ENCODE assay signal across 8 cellular contexts in the genomic region with DNA sequence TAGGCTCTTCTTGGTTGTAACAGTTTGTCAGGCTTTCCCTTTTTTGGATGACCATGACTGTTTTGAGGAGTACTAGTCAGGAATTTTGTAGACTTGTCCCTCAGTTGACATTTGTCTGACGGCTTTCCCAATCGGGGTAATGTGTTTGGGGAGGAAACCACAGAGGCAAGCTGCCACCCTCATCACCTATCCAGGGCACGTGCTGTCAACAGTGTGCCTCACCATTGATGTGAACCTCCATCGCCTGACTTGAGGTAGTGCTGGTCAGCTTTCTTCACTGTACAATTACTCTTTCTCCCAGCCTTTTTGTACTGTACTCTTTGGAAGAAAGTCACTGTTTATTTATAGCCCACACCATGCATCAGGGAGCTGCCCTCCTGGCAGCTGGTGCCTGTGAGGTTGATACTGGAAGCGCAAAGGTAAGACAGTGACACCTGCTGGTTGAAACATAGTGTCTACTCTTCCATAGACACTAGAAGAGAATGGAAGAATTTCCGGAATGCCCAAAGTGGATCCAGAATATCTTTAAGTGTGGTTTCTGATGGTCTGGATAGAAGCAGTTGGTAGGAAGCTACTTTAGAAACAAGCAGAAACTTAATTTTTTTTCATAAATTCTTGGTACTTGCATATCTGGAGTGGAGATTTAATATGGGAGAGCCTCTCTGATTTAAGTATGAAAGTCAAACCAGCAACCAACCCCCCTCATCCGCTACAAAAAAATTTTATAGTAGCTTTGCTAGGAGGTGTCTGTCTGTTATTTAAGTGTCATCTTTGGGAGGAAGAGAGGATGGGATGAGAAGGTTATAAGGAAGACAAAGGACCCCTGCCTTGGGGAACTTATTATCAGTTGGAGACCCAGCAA.
A peak's percentile ranks its signal among the peaks of the same experiment; 100 is the strongest.
DNase-seq lines count a peak whose midpoint lies in the region; ATAC-seq, FAIRE-seq and TF ChIP-seq lines count a peak whose summit lies in the region.

No MANE protein-coding gene starts in this region.

- peak; percentile 98 for FAIRE-seq in H54 (lab: Jason Lieb, UNC)

- H3K4me1 Mint-ChIP-seq in activated CD8-positive, alpha-beta T cell treated with anti-CD3 and anti-CD28 coated beads for 36 hours (ENCODE audit: low read depth), result no peaks in the 10 kb centered on the region

- intact Hi-C loops in activated CD8-positive, alpha-beta T cell treated with anti-CD3 and anti-CD28 coated beads for 36 hours (cut with micrococcal nuclease), result no loop called here
- intact Hi-C loops in left ventricle myocardium inferior (cut with micrococcal nuclease), result no loop called here

- H3K4me3 Mint-ChIP-seq in activated CD8-positive, alpha-beta T cell treated with anti-CD3 and anti-CD28 coated beads for 36 hours, result no peak overlapping the region

- TF ChIP-seq POLR2A in H54 (IDR thresholded peaks at IDR 0.05; ENCODE audit: low read depth, low read length), result no peak

- H3K36me3 ChIP-seq in left ventricle myocardium inferior (no peaks in the 10 kb centered on the region), skeletal muscle tissue (ENCODE audit: control insufficient read depth in 3 of 3, insufficient read depth in 3 of 3, low read length in 3 of 3) (peaks cover 0 to 3% (median 2%) of the 10 kb centered on the region in 3 donors)

- TF ChIP-seq CTCF in activated CD8-positive, alpha-beta T cell treated with anti-CD3 and anti-CD28 coated beads for 36 hours (IDR thresholded peaks at IDR 0.05), result peak; percentile 61
- peak; percentile 78 for TF ChIP-seq CTCF in left ventricle myocardium inferior (IDR thresholded peaks at IDR 0.05; ENCODE audit: borderline replicate concordance)

- no peak overlapping the region for H3K9ac ChIP-seq in skeletal muscle tissue (ENCODE audit: low read depth in 1 of 3, low read length in 3 of 3)

- no peaks in the 10 kb centered on the region for H3K9me3 ChIP-seq in left ventricle myocardium inferior (replicated peaks)
- H3K9me3 ChIP-seq in skeletal muscle tissue (ENCODE audit: control insufficient read depth in 3 of 3, low read length in 3 of 3), result no peaks in the 10 kb centered on the region

- H3K27ac ChIP-seq in left ventricle myocardium inferior (replicated peaks) (peak overlapping the region; percentile 44), skeletal muscle tissue (ENCODE audit: low read depth, low read length) (peak overlapping the region; percentile 38)

- H3K4me1 ChIP-seq in left ventricle myocardium inferior (peaks cover 21% of the 10 kb centered on the region), skeletal muscle tissue (ENCODE audit: control insufficient read depth in 3 of 3, insufficient read depth in 3 of 3, low read length in 3 of 3) (peaks cover 3 to 5% (median 4%) of the 10 kb centered on the region in 3 donors)

- H3K9me3 Mint-ChIP-seq in activated CD8-positive, alpha-beta T cell treated with anti-CD3 and anti-CD28 coated beads for 36 hours, result no peaks in the 10 kb centered on the region

- H3K27me3 Mint-ChIP-seq in activated CD8-positive, alpha-beta T cell treated with anti-CD3 and anti-CD28 coated beads for 36 hours, result no peaks in the 10 kb centered on the region

- no peak overlapping the region for H3K27ac Mint-ChIP-seq in activated CD8-positive, alpha-beta T cell treated with anti-CD3 and anti-CD28 coated beads for 36 hours

- DNase-seq in NCI-H1436 (lab: John Stamatoyannopoulos, UW), result peak; percentile 18
- DNase-seq in NCI-H1436 treated with DMSO at 0.1 percent for 48 hours (lab: John Stamatoyannopoulos, UW), result no peak
- DNase-seq in H54 (ENCODE audit: insufficient read length, low spot score), result peak; percentile 38
- DNase-seq in NCI-H2029 treated with DMSO at 0.1 percent for 48 hours (lab: John Stamatoyannopoulos, UW), result peak; percentile 15
- peak; percentile 13 for DNase-seq in activated CD8-positive, alpha-beta T cell treated with anti-CD3 and anti-CD28 coated beads for 36 hours
- DNase-seq in left ventricle myocardium inferior, result peak; percentile 39
- DNase-seq in mesenteric fat pad (ENCODE audit: low spot score), result no peak

- POLR2A ChIA-PET in activated CD8-positive, alpha-beta T cell treated with anti-CD3 and anti-CD28 coated beads for 36 hours (lab: Charles Lee), result interaction anchor here (0.5 kb wide), 1 partner anchor 280 kb away, joined by 3 read pairs; no protein-coding TSS in a partner anchor

- no peak overlapping the region for H3K4me3 ChIP-seq in left ventricle myocardium inferior
- H3K4me3 ChIP-seq in skeletal muscle tissue (ENCODE audit: low read length in 3 of 3), result no peak overlapping the region

- CTCF ChIA-PET in activated CD8-positive, alpha-beta T cell treated with anti-CD3 and anti-CD28 coated beads for 36 hours (lab: Charles Lee), result interaction anchor here (0.6 to 1.8 kb wide), 15 partner anchors 11 to 1077 kb away, joined by 3 to 9 read pairs (median 4); no protein-coding TSS in a partner anchor

- ATAC-seq in activated CD8-positive, alpha-beta T cell treated with anti-CD3 and anti-CD28 coated beads for 36 hours, result no peak

- H3K36me3 Mint-ChIP-seq in activated CD8-positive, alpha-beta T cell treated with anti-CD3 and anti-CD28 coated beads for 36 hours (ENCODE audit: low read depth), result peaks cover 7% of the 10 kb centered on the region

- H3K27me3 ChIP-seq in left ventricle myocardium inferior (ENCODE audit: low read depth) (no peaks in the 10 kb centered on the region), skeletal muscle tissue (ENCODE audit: control insufficient read depth in 3 of 3, insufficient read depth in 3 of 3, low read length in 3 of 3) (no peaks in the 10 kb centered on the region)

Comparison
In these comparisons a context has a peak if more than half of its experiments do, and no peak if none do; other contexts are left out.
1. DNase-seq: peak in NCI-H1436 (single experiment), H54 (single experiment), NCI-H2029 treated with DMSO at 0.1 percent for 48 hours (single experiment), activated CD8-positive, alpha-beta T cell treated with anti-CD3 and anti-CD28 coated beads for 36 hours (single experiment) and left ventricle myocardium inferior (single experiment); none in NCI-H1436 treated with DMSO at 0.1 percent for 48 hours (single experiment) and mesenteric fat pad (single experiment).